In genomic region chr12:55795950-55796349, GRCh38 we compare ENCODE assay signal across 20 cellular contexts. TPM values are rescaled to one million over a fixed set of nuclear protein-coding genes. Genes with fewer than 3 reads are reported as not detected.
"Had no signal": no experiment of that assay in that cellular context is flagged by ENCODE, and none has a peak within 500 bp of the region (broad histone marks: within the 10 kb centered on the region; RNA-seq: fewer than 3 reads in every experiment).

No MANE protein-coding gene starts in this region.

- H3K4me1 ChIP-seq: esophagus squamous epithelium, parathyroid adenoma, prostate gland, right lobe of liver, tibial artery, upper lobe of right lung had no signal

- ATAC-seq: gastroesophageal sphincter; left lobe of liver; naive thymus-derived CD4-positive, alpha-beta T cell; right lobe of liver; stimulated activated memory B cell treated with anti-CD40 and anti-IgM and Interleukin-4, amounts not matched to agents 10 μg/mL and 1 μg/mL and 100 μg/mL, for 72 hours; upper lobe of right lung had no signal

- H3K4me3 Mint-ChIP-seq: naive thymus-derived CD4-positive, alpha-beta T cell; nephron progenitor cell; stimulated activated memory B cell treated with anti-CD40 and anti-IgM and Interleukin-4, amounts not matched to agents 10 μg/mL and 1 μg/mL and 100 μg/mL, for 72 hours; stimulated activated naive CD8-positive, alpha-beta T cell treated with anti-CD3 and anti-CD28 coated beads, Interleukin-15, Interleukin-2, amounts not matched to agents 100 ng/mL and 50 ng/mL, for 24 hours had no signal

- H3K27ac ChIP-seq: esophagus squamous epithelium, gastroesophageal sphincter, parathyroid adenoma, prostate gland, right lobe of liver, tibial artery, upper lobe of right lung, vagina had no signal

- H3K27me3 ChIP-seq: esophagus squamous epithelium, gastroesophageal sphincter, right lobe of liver, tibial artery, upper lobe of right lung, vagina had no signal

- H3K9me3 Mint-ChIP-seq: naive thymus-derived CD4-positive, alpha-beta T cell; nephron progenitor cell; stimulated activated memory B cell treated with anti-CD40 and anti-IgM and Interleukin-4, amounts not matched to agents 10 μg/mL and 1 μg/mL and 100 μg/mL, for 72 hours; stimulated activated naive CD8-positive, alpha-beta T cell treated with anti-CD3 and anti-CD28 coated beads, Interleukin-15, Interleukin-2, amounts not matched to agents 100 ng/mL and 50 ng/mL, for 24 hours had no signal

- H3K9ac ChIP-seq: parathyroid adenoma had no signal

- DNase-seq: esophagus squamous epithelium; foreskin fibroblast; glutamatergic neuron; islet precursor cell; mammary epithelial cell; naive thymus-derived CD4-positive, alpha-beta T cell; nephron progenitor cell; right lobe of liver; stimulated activated CD4-positive, alpha-beta T cell treated with anti-CD3 and anti-CD28 coated beads, Interleukin-4, amount 100 ng/mL, for 1 hour; stimulated activated CD8-positive, alpha-beta memory T cell treated with anti-CD3 and anti-CD28 coated beads, Interleukin-4, amount 100 ng/mL, for 48 hours; tibial artery; upper lobe of right lung had no signal

- H3K27me3 Mint-ChIP-seq: naive thymus-derived CD4-positive, alpha-beta T cell; stimulated activated memory B cell treated with anti-CD40 and anti-IgM and Interleukin-4, amounts not matched to agents 10 μg/mL and 1 μg/mL and 100 μg/mL, for 72 hours; stimulated activated naive CD8-positive, alpha-beta T cell treated with anti-CD3 and anti-CD28 coated beads, Interleukin-15, Interleukin-2, amounts not matched to agents 100 ng/mL and 50 ng/mL, for 24 hours had no signal

- H3K4me3 ChIP-seq: esophagus squamous epithelium, gastroesophageal sphincter, prostate gland, right lobe of liver, tibial artery, upper lobe of right lung, vagina had no signal

- H2AFZ ChIP-seq: parathyroid adenoma had no signal

RNA-seq across cellular contexts. Expression of gene MMP19, which starts 46.8 kb away (rescaled TPM):
- total RNA-seq: temporal lobe had no signal
